8 cellular contexts compared by ENCODE assay signal in the genomic region with DNA sequence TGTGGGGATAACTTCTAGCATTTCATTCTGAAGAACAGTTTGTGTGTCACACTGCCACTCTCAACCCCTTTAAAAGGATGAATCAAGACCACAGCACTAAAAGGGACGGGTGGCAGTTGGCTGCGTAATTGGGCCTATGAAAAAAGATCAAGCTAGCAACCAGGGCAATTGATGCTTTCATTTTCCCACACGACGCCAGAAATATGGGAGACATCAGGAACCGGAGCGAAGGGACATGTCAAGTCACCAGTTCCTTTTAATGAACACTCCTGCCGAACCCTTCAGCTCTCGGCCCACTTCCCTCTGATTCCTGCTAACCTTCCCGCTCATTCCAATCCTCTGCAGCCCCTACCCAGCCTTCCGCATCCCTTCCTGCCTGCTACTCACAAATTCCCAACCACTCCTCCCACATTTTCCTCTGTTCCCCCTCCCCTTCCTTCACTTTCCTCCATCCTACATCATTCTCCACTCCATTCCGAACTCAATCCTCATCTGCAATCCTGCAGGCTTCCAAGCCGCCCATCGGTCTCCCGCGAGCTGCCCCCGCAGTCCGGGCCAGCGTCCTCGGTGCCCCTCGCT. TPM values are rescaled to one million over a fixed set of nuclear protein-coding genes. Genes with fewer than 3 reads are reported as not detected.
DNase-seq lines count a peak whose midpoint lies in the region; ATAC-seq and TF ChIP-seq lines count a peak whose summit lies in the region.

No MANE protein-coding gene starts in this region.

- DNase-seq in AG04450 (ENCODE audit: low read depth, low spot score) = no peak
- DNase-seq in GOT3 (lab: John Stamatoyannopoulos, UW) = peak; percentile 83
- DNase-seq in PC-9 = peak in 1 of 2 experiments; percentile 12
- DNase-seq in amniotic epithelial cell (ENCODE audit: low read depth) = peak; percentile 40
- DNase-seq in right cardiac atrium = no peak
- no peak for DNase-seq in progenitor cell of endocrine pancreas (ENCODE audit: low spot score, unreplicated experiment)
- no peak for DNase-seq in cerebellar nuclear complex (lab: John Stamatoyannopoulos, UW)

- TF ChIP-seq CTCF in AG04450 (IDR thresholded peaks at IDR 0.05; ENCODE audit: low read depth, low read length) = no peak
- no peak for TF ChIP-seq CTCF in PC-9 (conservative IDR thresholded peaks at IDR 0.05)
- TF ChIP-seq CTCF in progenitor cell of endocrine pancreas (IDR thresholded peaks at IDR 0.05; ENCODE audit: unreplicated experiment) = no peak

- intact Hi-C loops in PC-9 (cut with micrococcal nuclease; ENCODE audit: unreplicated experiment) = loop anchor here (2.0 to 10.0 kb wide), 2 partner anchors 34 to 262 kb away; partner anchors contain the start of genes CELA1 and LETMD1
- intact Hi-C loops in right cardiac atrium (cut with DNase I) = no loop called here

- peak overlapping the region; percentile 98 for H3K27ac Mint-ChIP-seq in progenitor cell of endocrine pancreas

- peaks cover 18% of the 10 kb centered on the region; the same call in 1 of the 2 replicates for H3K79me2 ChIP-seq in PC-9 (ENCODE audit: low read depth)

- H4K20me1 ChIP-seq in PC-9 (ENCODE audit: insufficient read depth) = 0 out of 2 replicates have a peak, but pooled peaks cover 3% of the 10 kb centered on the region

- H3K36me3 ChIP-seq in PC-9 (ENCODE audit: low read depth) = no peaks in the 10 kb centered on the region

- H3K27ac ChIP-seq in AG04450 (ENCODE audit: low read depth, low read length) = peak overlapping the region; percentile 77
- H3K27ac ChIP-seq in PC-9 = peak overlapping the region; percentile 26
- H3K27ac ChIP-seq in right cardiac atrium (ENCODE audit: low read length) = peak overlapping the region; percentile 91

- peaks cover 23% of the 10 kb centered on the region for H3K4me1 Mint-ChIP-seq in progenitor cell of endocrine pancreas (ENCODE audit: low read depth)

- no peaks in the 10 kb centered on the region for H3K9me2 ChIP-seq in PC-9 (ENCODE audit: insufficient read depth)

- ATAC-seq in right cardiac atrium = peak in 1 of 2 donors; percentile 16
- ATAC-seq in HG02885 (IDR thresholded peaks at IDR 0.05; ENCODE audit: poor library complexity, unreplicated experiment) = no peak

- WGBS in right cardiac atrium = under 1% methylated on average over 20 of the region's 20 CpGs

- POLR2A ChIA-PET in AG04450 (lab: Yijun Ruan, JAX) (interaction anchor here (0.5 to 2.0 kb wide), 32 partner anchors 8 to 337 kb away, joined by 3 to 20 read pairs (median 4); partner anchors contain the start of genes DAZAP2, POU6F1, SLC11A2 and SMAGP), PC-9 (lab: Charles Lee; ENCODE audit: unreplicated experiment) (interaction anchor here (0.5 to 1.0 kb wide), 5 partner anchors 9 to 828 kb away, joined by 5 to 8 read pairs (median 7); no protein-coding TSS in a partner anchor)

- peak overlapping the region; percentile 88 for H2AFZ ChIP-seq in PC-9

- peaks cover 14% of the 10 kb centered on the region for H3K36me3 Mint-ChIP-seq in progenitor cell of endocrine pancreas (ENCODE audit: insufficient read depth)

- peaks cover 9% of the 10 kb centered on the region; the same call in 1 of the 2 replicates for H3F3A ChIP-seq in PC-9 (ENCODE audit: insufficient read depth, low read depth)

- no peaks in the 10 kb centered on the region for H3K27me3 Mint-ChIP-seq in progenitor cell of endocrine pancreas

- CTCF ChIA-PET in AG04450 (lab: Charles Lee) (interaction anchor here (1.3 kb wide), 1 partner anchor 258 kb away, joined by 7 read pairs; no protein-coding TSS in a partner anchor), PC-9 (lab: Charles Lee) (interaction anchor here (0.6 kb wide), 1 partner anchor 995 kb away, joined by 4 read pairs; no protein-coding TSS in a partner anchor)

- peak overlapping the region; percentile 87 for H3K4me3 ChIP-seq in AG04450 (ENCODE audit: low read depth, low read length)
- peak overlapping the region; percentile 84 for H3K4me3 ChIP-seq in PC-9
- peak overlapping the region; percentile 94 for H3K4me3 ChIP-seq in right cardiac atrium (ENCODE audit: low read length)

- H3K4me3 Mint-ChIP-seq in progenitor cell of endocrine pancreas (ENCODE audit: low read depth) = peak overlapping the region; percentile 99

- no peaks in the 10 kb centered on the region for H3K9me3 Mint-ChIP-seq in progenitor cell of endocrine pancreas (ENCODE audit: low read depth)

- no peaks in the 10 kb centered on the region for H3K9me3 ChIP-seq in AG04450 (ENCODE audit: control insufficient read depth, insufficient read depth, low read length)
- no peaks in the 10 kb centered on the region for H3K9me3 ChIP-seq in PC-9 (ENCODE audit: insufficient read depth, low read depth)
- no peaks in the 10 kb centered on the region for H3K9me3 ChIP-seq in right cardiac atrium (ENCODE audit: control insufficient read depth, low read length)

- H3K4me2 ChIP-seq in PC-9 = peak overlapping the region; percentile 87

- no TSS peak for BruUV-seq in PC-9 (replicated peaks; lab: Mats Ljungman, UMichigan)

- H3K4me1 ChIP-seq in PC-9 (replicated peaks; ENCODE audit: insufficient read depth) (peaks cover 8% of the 10 kb centered on the region), right cardiac atrium (ENCODE audit: control insufficient read depth, insufficient read depth, low read length) (peaks cover 2% of the 10 kb centered on the region)

- H3K27me3 ChIP-seq in AG04450 (ENCODE audit: control insufficient read depth, insufficient read depth, low read length) (no peaks in the 10 kb centered on the region), PC-9 (ENCODE audit: insufficient read depth, low read depth) (no peaks in the 10 kb centered on the region), right cardiac atrium (ENCODE audit: control insufficient read depth, insufficient read depth) (no peaks in the 10 kb centered on the region)

RNA-seq across cellular contexts. Expression of gene CSRNP2, which starts 0.7 kb away (rescaled TPM):
- 26.4 and 29.9 TPM in 2 replicates for polyA plus RNA-seq in AG04450 (2011; rRNA removed)
- polyA minus RNA-seq in AG04450 (2011; rRNA and poly(A)+ RNA removed) = 25.1 and 27.5 TPM in 2 replicates
- total RNA-seq in PC-9 (2021) = 19.3 and 23.1 TPM in 2 replicates
- total RNA-seq in right cardiac atrium = 10 to 100 TPM; 18.5 to 24.9 (median 20.9) TPM
- 13.2 TPM for polyA plus RNA-seq in right cardiac atrium
- total RNA-seq in progenitor cell of endocrine pancreas = 66.4 and 67.0 TPM in 2 replicates

RNA-seq across cellular contexts. Expression of gene LETMD1, which starts 34.5 kb away (rescaled TPM):
- 45.1 and 48.1 TPM in 2 replicates for polyA plus RNA-seq in AG04450 (2011; rRNA removed)
- 31.2 and 37.9 TPM in 2 replicates for polyA minus RNA-seq in AG04450 (2011; rRNA and poly(A)+ RNA removed)
- 81.9 and 87.4 TPM in 2 replicates for total RNA-seq in PC-9 (2021)
- total RNA-seq in right cardiac atrium = 10 to 100 TPM; 29.8 to 33.9 (median 32.0) TPM
- 28.2 TPM for polyA plus RNA-seq in right cardiac atrium
- 58.0 and 66.4 TPM in 2 replicates for total RNA-seq in progenitor cell of endocrine pancreas

RNA-seq across cellular contexts. Expression of gene SLC11A2, which starts 56.5 kb away (rescaled TPM):
- polyA plus RNA-seq in AG04450 (2011; rRNA removed) (83.3 and 91.2 TPM in 2 replicates), right cardiac atrium (19.0 TPM)
- 121 and 128 TPM in 2 replicates for polyA minus RNA-seq in AG04450 (2011; rRNA and poly(A)+ RNA removed)
- total RNA-seq in PC-9 (2021) (45.7 and 49.0 TPM in 2 replicates), right cardiac atrium (10 to 100 TPM; 42.6 to 52.4 (median 50.0) TPM), progenitor cell of endocrine pancreas (73.8 and 76.8 TPM in 2 replicates)

Comparison
In these comparisons a context has a peak if more than half of its experiments do, and no peak if none do; other contexts are left out.
1. DNase-seq: peak in GOT3 (single experiment) and amniotic epithelial cell (single experiment); none in AG04450 (single experiment), right cardiac atrium (0 of 3), progenitor cell of endocrine pancreas (single experiment) and cerebellar nuclear complex (0 of 2).
2. H3K27ac ChIP-seq: peak in every context shown above with its lines; median percentile 91 in right cardiac atrium; 77 in AG04450; 26 in PC-9.
3. Peak in every context shown above with its lines, with median percentiles within 50 percentile points of each other: H3K4me3 ChIP-seq.